Comparison of ENCODE assay signal across 16 cellular contexts in genomic region chr1:67264899-67265298, GRCh38. TPM values are rescaled to one million over a fixed set of nuclear protein-coding genes. Genes with fewer than 3 reads are reported as not detected.
DNase-seq lines count a peak whose midpoint lies in the region; ATAC-seq lines count a peak whose summit lies in the region.
"Had no signal": no experiment of that assay in that cellular context is flagged by ENCODE, and none has a peak within 500 bp of the region (broad histone marks: within the 10 kb centered on the region; RNA-seq: fewer than 3 reads in every experiment).

No MANE protein-coding gene starts in this region.

- peaks cover 48 to 67% of the 10 kb centered on the region in 2 donors for H3K4me1 Mint-ChIP-seq in immature natural killer cell

- H3K4me3 Mint-ChIP-seq in immature natural killer cell = peak overlapping the region; percentile 76 to 90 (median 86)
- H3K4me3 Mint-ChIP-seq: endodermal cell had no signal

- H3K27ac Mint-ChIP-seq in immature natural killer cell = peak overlapping the region; percentile 84 to 97 (median 94)
- H3K27ac Mint-ChIP-seq: endodermal cell had no signal

- ATAC-seq in GM18868 (IDR thresholded peaks at IDR 0.05; ENCODE audit: unreplicated experiment) (peak; percentile 81), GM19467 (IDR thresholded peaks at IDR 0.05; ENCODE audit: unreplicated experiment) (no peak), GM19397 (IDR thresholded peaks at IDR 0.05; ENCODE audit: unreplicated experiment) (no peak)
- ATAC-seq: sciatic nerve had no signal

- H3K9me3 Mint-ChIP-seq in immature natural killer cell = no peaks in the 10 kb centered on the region
- H3K9me3 Mint-ChIP-seq: endodermal cell had no signal

- H3K36me3 Mint-ChIP-seq in immature natural killer cell = peaks cover 0 to 3% (median 3%) of the 10 kb centered on the region in 3 donors

- peaks cover 0 to 1% (median 0%) of the 10 kb centered on the region in 3 donors for H3K27me3 Mint-ChIP-seq in immature natural killer cell (ENCODE audit: low read depth in 3 of 3)

- DNase-seq in NCI-H1105 treated with DMSO at 0.1 percent for 48 hours (lab: John Stamatoyannopoulos, UW) = peak; percentile 53
- no peak for DNase-seq in NCI-H1105 (lab: John Stamatoyannopoulos, UW)
- DNase-seq in KG1 (lab: John Stamatoyannopoulos, UW) = peak; percentile 59
- DNase-seq in immature natural killer cell = peak in 2 of 3 donors; percentile 26 to 28
- DNase-seq in HT-29 (ENCODE audit: low spot score) = no peak
- DNase-seq: 8988T; activated CD4-positive, alpha-beta T cell treated with anti-CD3 and anti-CD28 coated beads, Interleukin-2, amount 50 U/mL, for 48 hours; aorta; endodermal cell; thyroid gland had no signal

RNA-seq across cellular contexts. Expression of gene IL12RB2, which starts 42.8 kb away (rescaled TPM):
- 10 to 100 TPM; 33.3 to 68.1 (median 40.5) TPM for polyA plus RNA-seq in immature natural killer cell
- total RNA-seq in HT-29 (2014; rRNA removed; shearing (Covaris generic)) = not detected in 2 replicates
- total RNA-seq: H4 had no signal
- polyA plus RNA-seq: neural cell had no signal

Comparison
In these comparisons a context has a peak if more than half of its experiments do, and no peak if none do; other contexts are left out.
1. DNase-seq: peak in NCI-H1105 treated with DMSO at 0.1 percent for 48 hours (single experiment), KG1 (single experiment) and immature natural killer cell (2 of 3); none in NCI-H1105 (single experiment) and HT-29 (single experiment).